Comparison of ENCODE assay signal across 12 cellular contexts in the genomic region with DNA sequence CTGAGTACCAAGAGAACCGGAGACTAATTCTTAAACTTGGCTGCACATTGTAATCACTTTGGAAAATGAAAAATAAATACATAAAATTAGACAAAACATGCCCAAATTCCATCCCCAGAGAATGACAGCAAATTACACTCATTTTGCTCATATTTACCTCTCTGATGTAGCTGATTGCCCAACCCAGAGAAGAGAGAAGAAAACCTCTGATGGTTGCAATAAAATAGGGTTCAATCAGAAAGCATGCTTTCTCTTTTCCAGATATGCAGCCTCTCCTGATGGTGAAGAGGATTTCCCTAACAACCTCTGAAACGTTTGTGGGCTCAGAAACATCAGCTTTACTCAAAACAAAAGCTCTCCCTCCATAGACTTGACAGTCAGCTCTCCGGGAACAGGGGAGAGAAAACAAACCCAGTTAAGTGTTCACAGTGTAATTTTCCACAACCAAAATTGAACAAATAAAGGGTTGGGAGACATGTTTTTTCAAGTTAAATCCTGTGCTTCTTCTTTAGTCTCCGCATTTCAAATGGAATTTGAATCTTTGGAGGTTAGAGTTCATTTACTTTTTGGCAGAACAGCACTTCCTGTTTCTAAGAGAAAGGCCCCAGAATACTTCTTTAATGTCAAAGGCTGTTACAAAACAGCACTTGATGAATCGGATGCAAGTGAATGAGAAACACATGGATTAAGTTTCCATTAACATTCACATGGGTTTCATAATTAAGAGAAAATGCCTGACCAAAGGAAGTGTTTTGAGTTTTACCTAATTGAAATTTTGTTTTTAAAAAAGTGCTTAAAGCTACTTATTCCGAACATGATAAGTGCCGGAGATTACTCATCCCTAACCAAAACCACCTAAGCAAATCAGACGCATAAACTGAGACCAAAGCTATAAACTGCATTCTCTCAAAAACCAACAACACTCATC.
DNase-seq lines count a peak whose midpoint lies in the region; ATAC-seq and TF ChIP-seq lines count a peak whose summit lies in the region.
"Had no signal": no experiment of that assay in that cellular context is flagged by ENCODE, and none has a peak within 500 bp of the region (broad histone marks: within the 10 kb centered on the region; RNA-seq: fewer than 3 reads in every experiment).

No MANE protein-coding gene starts in this region.

- no peaks in the 10 kb centered on the region for H3K27me3 ChIP-seq in Loucy (ENCODE audit: insufficient read depth, low read length, poor library complexity, severe bottlenecking)
- H3K27me3 ChIP-seq: foreskin keratinocyte had no signal

- no peak overlapping the region for H3K4me3 ChIP-seq in Loucy (ENCODE audit: low read length, poor library complexity, severe bottlenecking)
- no peak overlapping the region for H3K4me3 ChIP-seq in epithelial cell of esophagus (ENCODE audit: low read length)

- TF ChIP-seq CTCF in Loucy (conservative IDR thresholded peaks at IDR 0.05; ENCODE audit: low read length): no peak
- no peak for TF ChIP-seq CTCF in epithelial cell of esophagus (IDR thresholded peaks at IDR 0.05; ENCODE audit: insufficient read depth, low read depth, low read length, missing control alignments)
- no peak for TF ChIP-seq CTCF in omental fat pad (IDR thresholded peaks at IDR 0.05)

- H3K4me1 ChIP-seq in Loucy (ENCODE audit: insufficient read depth, low read length, poor library complexity, severe bottlenecking): no peaks in the 10 kb centered on the region
- H3K4me1 ChIP-seq: foreskin keratinocyte had no signal

- no peaks in the 10 kb centered on the region for H3K9me2 ChIP-seq in Loucy (replicated peaks; ENCODE audit: low read depth, low read length)

- peak overlapping the region; percentile 41; the same call in 1 of the 2 replicates for H2AFZ ChIP-seq in Loucy (ENCODE audit: low read length)

- no peaks in the 10 kb centered on the region for H3F3A ChIP-seq in Loucy (ENCODE audit: low read depth)

- H3K4me2 ChIP-seq in Loucy (ENCODE audit: low read depth, low read length, poor library complexity, severe bottlenecking): no peak overlapping the region

- no peaks in the 10 kb centered on the region for H4K20me1 ChIP-seq in Loucy (ENCODE audit: insufficient read depth, low read length, poor library complexity, severe bottlenecking)

- DNase-seq in AG08396 (ENCODE audit: low spot score) (peak; percentile 5), epithelial cell of esophagus (ENCODE audit: low read depth) (peak; percentile 5), omental fat pad (ENCODE audit: low spot score) (no peak), KBM-7 (no peak), pons (ENCODE audit: low spot score) (no peak)
- no peak for DNase-seq in stimulated activated naive CD4-positive, alpha-beta T cell (lab: John Stamatoyannopoulos, UW)
- DNase-seq in effector CD8-positive, alpha-beta T cell (lab: John Stamatoyannopoulos, UW): no peak
- DNase-seq: activated naive CD4-positive, alpha-beta T cell treated with anti-CD3 and anti-CD28 coated beads, Interleukin-2, amount 10 ng/mL, durations not matched to agents 7 days and 5 days; foreskin keratinocyte; natural killer cell; NCI-H526 treated with DMSO at 0.1 percent for 48 hours had no signal

- no peaks in the 10 kb centered on the region for H3K79me2 ChIP-seq in Loucy (ENCODE audit: insufficient read depth, low read length)

- ATAC-seq in omental fat pad (ENCODE audit: low FRiP score): peak; percentile 51
- ATAC-seq: foreskin keratinocyte, natural killer cell had no signal

- no peak overlapping the region for H3K9ac ChIP-seq in Loucy (ENCODE audit: low read depth, low read length, poor library complexity, severe bottlenecking)

- no peaks in the 10 kb centered on the region for H3K36me3 ChIP-seq in Loucy (ENCODE audit: insufficient read depth, low read length)

- in situ Hi-C loops in KBM-7 (cut with MboI; ENCODE audit: low pct_unique_long_range_greater_than_20kb, low sequenced_read_pairs): no loop called here

- H3K9me3 ChIP-seq in Loucy (ENCODE audit: insufficient read depth, low read depth, low read length): no peaks in the 10 kb centered on the region

Comparison
In these comparisons a context has a peak if more than half of its experiments do, and no peak if none do; other contexts are left out.
1. DNase-seq: peak in AG08396 (single experiment) and epithelial cell of esophagus (single experiment); none in omental fat pad (single experiment), stimulated activated naive CD4-positive, alpha-beta T cell (0 of 6), KBM-7 (single experiment), effector CD8-positive, alpha-beta T cell (single experiment) and pons (single experiment).